20 cellular contexts compared by ENCODE assay signal in genomic region chr12:64585085-64585484, GRCh38. TPM values are rescaled to one million over a fixed set of nuclear protein-coding genes. Genes with fewer than 3 reads are reported as not detected.
DNase-seq lines count a peak whose midpoint lies in the region; ATAC-seq and TF ChIP-seq lines count a peak whose summit lies in the region.
"Had no signal": no experiment of that assay in that cellular context is flagged by ENCODE, and none has a peak within 500 bp of the region (broad histone marks: within the 10 kb centered on the region; RNA-seq: fewer than 3 reads in every experiment).

No MANE protein-coding gene starts in this region.

- H3K4me2 ChIP-seq in OCI-LY7 (ENCODE audit: low read length), result no peak overlapping the region

- ATAC-seq in naive thymus-derived CD4-positive, alpha-beta T cell, result no peak

- H3K9me2 ChIP-seq in OCI-LY7 (ENCODE audit: insufficient read depth, low read length), result no peaks in the 10 kb centered on the region

- H3K27ac Mint-ChIP-seq in dendritic cell treated with granulocyte-macrophage colony-stimulating factor and Interleukin-4, amounts not matched to agents 40 ng/mL and 50 ng/mL, for 4 days, result peak overlapping the region; percentile 86
- H3K27ac Mint-ChIP-seq in naive thymus-derived CD4-positive, alpha-beta T cell, result peak overlapping the region in 8 of 9 donors; percentile 12 to 90 (median 56)
- H3K27ac Mint-ChIP-seq: HFFc6 had no signal

- H2AFZ ChIP-seq in OCI-LY7 (ENCODE audit: low read length), result no peak overlapping the region

- H3K4me1 Mint-ChIP-seq in dendritic cell treated with granulocyte-macrophage colony-stimulating factor and Interleukin-4, amounts not matched to agents 40 ng/mL and 50 ng/mL, for 4 days (ENCODE audit: low read depth), result peaks cover 25% of the 10 kb centered on the region
- peaks cover 18 to 43% (median 32%) of the 10 kb centered on the region in 7 donors for H3K4me1 Mint-ChIP-seq in naive thymus-derived CD4-positive, alpha-beta T cell

- H3K9me3 ChIP-seq in naive thymus-derived CD4-positive, alpha-beta T cell (ENCODE audit: control insufficient read depth in 2 of 3, low read length in 3 of 3), result no peaks in the 10 kb centered on the region
- no peaks in the 10 kb centered on the region for H3K9me3 ChIP-seq in OCI-LY7 (ENCODE audit: low read length)

- H4K20me1 ChIP-seq in OCI-LY7 (ENCODE audit: insufficient read depth, low read length), result no peaks in the 10 kb centered on the region

- H3K27me3 Mint-ChIP-seq in dendritic cell treated with granulocyte-macrophage colony-stimulating factor and Interleukin-4, amounts not matched to agents 40 ng/mL and 50 ng/mL, for 4 days, result no peaks in the 10 kb centered on the region
- peaks cover 0 to 4% (median 0%) of the 10 kb centered on the region in 5 donors for H3K27me3 Mint-ChIP-seq in naive thymus-derived CD4-positive, alpha-beta T cell

- H3K4me3 Mint-ChIP-seq in dendritic cell treated with granulocyte-macrophage colony-stimulating factor and Interleukin-4, amounts not matched to agents 40 ng/mL and 50 ng/mL, for 4 days, result peak overlapping the region; percentile 14
- peak overlapping the region in 1 of 10 donors; percentile 90 for H3K4me3 Mint-ChIP-seq in naive thymus-derived CD4-positive, alpha-beta T cell
- H3K4me3 Mint-ChIP-seq: HFFc6 had no signal

- H3K9me3 Mint-ChIP-seq in dendritic cell treated with granulocyte-macrophage colony-stimulating factor and Interleukin-4, amounts not matched to agents 40 ng/mL and 50 ng/mL, for 4 days, result no peaks in the 10 kb centered on the region
- no peaks in the 10 kb centered on the region for H3K9me3 Mint-ChIP-seq in naive thymus-derived CD4-positive, alpha-beta T cell
- H3K9me3 Mint-ChIP-seq: HFFc6 had no signal

- no peaks in the 10 kb centered on the region for H3K36me3 Mint-ChIP-seq in dendritic cell treated with granulocyte-macrophage colony-stimulating factor and Interleukin-4, amounts not matched to agents 40 ng/mL and 50 ng/mL, for 4 days (ENCODE audit: low read depth)
- no peaks in the 10 kb centered on the region for H3K36me3 Mint-ChIP-seq in naive thymus-derived CD4-positive, alpha-beta T cell

- no TSS peak for BruUV-seq in OCI-LY7 (replicated peaks; lab: Mats Ljungman, UMichigan)

- no peaks in the 10 kb centered on the region for H3K79me2 ChIP-seq in OCI-LY7 (ENCODE audit: insufficient read depth, low read depth, low read length)

- no peak for TF ChIP-seq CTCF in OCI-LY7 (conservative IDR thresholded peaks at IDR 0.05; ENCODE audit: low read length)

- no peaks in the 10 kb centered on the region for H3K27me3 ChIP-seq in naive thymus-derived CD4-positive, alpha-beta T cell (ENCODE audit: control insufficient read depth in 2 of 2, insufficient read depth in 2 of 2, low read length in 2 of 2)

- CTCF ChIA-PET in naive thymus-derived CD4-positive, alpha-beta T cell (lab: Charles Lee), result no interaction called here
- CTCF ChIA-PET in OCI-LY7 (lab: Charles Lee; ENCODE audit: unreplicated experiment), result no interaction called here

- no peaks in the 10 kb centered on the region for H3K36me3 ChIP-seq in naive thymus-derived CD4-positive, alpha-beta T cell (ENCODE audit: control insufficient read depth in 2 of 3, insufficient read depth in 3 of 3, low read length in 3 of 3)
- H3K36me3 ChIP-seq in OCI-LY7 (ENCODE audit: insufficient read depth, low read length), result no peaks in the 10 kb centered on the region

- peaks cover 6 to 25% of the 10 kb centered on the region in 2 donors for H3K4me1 ChIP-seq in naive thymus-derived CD4-positive, alpha-beta T cell (ENCODE audit: control insufficient read depth in 2 of 2, insufficient read depth in 2 of 2, low read length in 2 of 2)
- peaks cover 14% of the 10 kb centered on the region for H3K4me1 ChIP-seq in OCI-LY7 (ENCODE audit: insufficient read depth, low read length, poor library complexity, severe bottlenecking)

- intact Hi-C loops in dendritic cell treated with granulocyte-macrophage colony-stimulating factor and Interleukin-4, amounts not matched to agents 40 ng/mL and 50 ng/mL, for 4 days (cut with micrococcal nuclease), result no loop called here
- intact Hi-C loops in naive thymus-derived CD4-positive, alpha-beta T cell (cut with micrococcal nuclease), result no loop called here
- intact Hi-C loops in OCI-LY7 (cut with micrococcal nuclease; ENCODE audit: unreplicated experiment), result no loop called here
- intact Hi-C loops in cardiac septum (cut with DNase I), result no loop called here

- peak; percentile 61 for DNase-seq in CD1c-positive myeloid dendritic cell (ENCODE audit: extremely low spot score)
- peak; percentile 33 for DNase-seq in MV-4-11 (lab: John Stamatoyannopoulos, UW)
- DNase-seq in naive thymus-derived CD4-positive, alpha-beta T cell, result no peak
- no peak for DNase-seq in pons (ENCODE audit: low spot score)
- DNase-seq in OCI-LY7 (ENCODE audit: low spot score), result no peak
- DNase-seq in cardiac septum (ENCODE audit: low spot score), result no peak
- no peak for DNase-seq in NAMALWA (ENCODE audit: low spot score)
- DNase-seq: COR-L47, DMS79, HFFc6, KBM-7, MM.1S, NCI-H1417, NCI-H1694 treated with DMSO at 0.1 percent for 48 hours, NCI-H2081 treated with DMSO at 0.1 percent for 48 hours, NCI-H446, NCI-H526, Right ventricle myocardium superior had no signal

- no peak overlapping the region for H3K27ac ChIP-seq in naive thymus-derived CD4-positive, alpha-beta T cell (ENCODE audit: low read depth, low read length)
- H3K27ac ChIP-seq in OCI-LY7 (ENCODE audit: low read depth, low read length, poor library complexity, severe bottlenecking), result no peak overlapping the region
- H3K27ac ChIP-seq: C4-2B had no signal

- POLR2A ChIA-PET in naive thymus-derived CD4-positive, alpha-beta T cell (lab: Charles Lee), result interaction anchor here (0.6 to 4.5 kb wide), 2 partner anchors 14 kb away, joined by 4 to 28 read pairs; no protein-coding TSS in a partner anchor
- POLR2A ChIA-PET in OCI-LY7 (lab: Charles Lee), result interaction anchor here (0.6 to 0.7 kb wide), 2 partner anchors 32 to 300 kb away, joined by 3 to 4 read pairs; no protein-coding TSS in a partner anchor

- H3K4me3 ChIP-seq in naive thymus-derived CD4-positive, alpha-beta T cell (ENCODE audit: low read length), result no peak overlapping the region
- H3K4me3 ChIP-seq in OCI-LY7 (ENCODE audit: low read depth, low read length, poor library complexity, severe bottlenecking), result no peak overlapping the region

RNA-seq across cellular contexts. Expression of gene RASSF3, which starts 25.2 kb away (rescaled TPM):
- total RNA-seq in naive thymus-derived CD4-positive, alpha-beta T cell, result 100 to 1,000 TPM in 4 of 5 experiments, 10 to 100 TPM in 1; 79.0 to 200 (median 107) TPM
- 1 to 10 TPM; 4.4 to 5.5 TPM for polyA plus RNA-seq in naive thymus-derived CD4-positive, alpha-beta T cell
- total RNA-seq in OCI-LY7 (2014; rRNA removed; shearing (Covaris generic)), result 13.8 and 16.3 TPM in 2 replicates
- total RNA-seq in OCI-LY7 (2022) (49.9 and 50.8 TPM in 2 replicates), cardiac septum (98.8 TPM)

Comparison
In these comparisons a context has a peak if more than half of its experiments do, and no peak if none do; other contexts are left out.
1. DNase-seq: peak in CD1c-positive myeloid dendritic cell (single experiment) and MV-4-11 (single experiment); none in naive thymus-derived CD4-positive, alpha-beta T cell (0 of 9), pons (single experiment), OCI-LY7 (single experiment), cardiac septum (single experiment) and NAMALWA (single experiment).